ENCODE assay signal across 10 cellular contexts in the genomic region with DNA sequence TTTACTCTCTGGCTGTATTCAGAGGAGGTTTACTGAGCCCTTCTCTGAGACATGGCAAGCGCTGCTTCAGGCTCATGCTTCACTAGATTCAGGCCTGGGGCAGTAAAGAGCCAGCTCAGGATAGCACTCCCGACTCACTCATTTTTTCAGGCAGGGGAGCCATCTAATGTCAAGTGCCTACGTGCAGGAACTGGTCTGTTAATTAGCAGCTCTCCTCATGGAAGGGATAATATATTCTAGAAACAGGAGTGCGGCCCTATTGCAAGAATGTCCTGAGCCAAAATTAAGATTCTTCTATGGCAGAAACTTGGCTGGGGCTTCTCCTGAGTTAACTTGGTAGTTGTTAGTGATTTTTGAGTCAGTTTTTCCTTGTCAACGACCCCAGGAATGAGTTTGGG.
DNase-seq lines count a peak whose midpoint lies in the region; ATAC-seq, FAIRE-seq and TF ChIP-seq lines count a peak whose summit lies in the region.
"Had no signal": no experiment of that assay in that cellular context is flagged by ENCODE, and none has a peak within 500 bp of the region (broad histone marks: within the 10 kb centered on the region; RNA-seq: fewer than 3 reads in every experiment).

No MANE protein-coding gene starts in this region.

- H3K36me3 Mint-ChIP-seq in mesothelial cell of epicardium, result no peaks in the 10 kb centered on the region
- no peaks in the 10 kb centered on the region for H3K36me3 Mint-ChIP-seq in stimulated activated memory B cell treated with anti-CD40 and anti-IgM and Interleukin-4, amounts not matched to agents 10 μg/mL and 1 μg/mL and 100 μg/mL, for 72 hours
- H3K36me3 Mint-ChIP-seq in activated T-helper 1 cell treated with anti-CD3 and anti-CD28 coated beads, Interleukin-12 subunit alpha, Interleukin-12 subunit beta, Interleukin-2, Interleukin-4 antibody, amounts not matched to agents 30 ng/mL and 10 ng/mL and 1 ng/mL, durations not matched to agents 14 hours and 24 hours and 36 hours (ENCODE audit: low read depth), result peaks cover 1% of the 10 kb centered on the region

- peaks cover 97% of the 10 kb centered on the region for H3K4me1 ChIP-seq in A549

- 0 out of 5 replicates have a peak, but pooled peaks of 1 of the 2 experiments have one; percentile 6 for TF ChIP-seq RAD21 in A549 (conservative IDR thresholded peaks at IDR 0.05 in 1 of 2, IDR thresholded peaks at IDR 0.05 in 1 of 2)

- WGBS in A549 (ENCODE audit: missing lambda C conversion rate), result 52% methylated on average over 5 of the region's 5 CpGs

- peak overlapping the region; percentile 93 for H3K27ac Mint-ChIP-seq in mesothelial cell of epicardium
- H3K27ac Mint-ChIP-seq in stimulated activated memory B cell treated with anti-CD40 and anti-IgM and Interleukin-4, amounts not matched to agents 10 μg/mL and 1 μg/mL and 100 μg/mL, for 72 hours, result no peak overlapping the region
- H3K27ac Mint-ChIP-seq in activated T-helper 1 cell treated with anti-CD3 and anti-CD28 coated beads, Interleukin-12 subunit alpha, Interleukin-12 subunit beta, Interleukin-2, Interleukin-4 antibody, amounts not matched to agents 30 ng/mL and 10 ng/mL and 1 ng/mL, durations not matched to agents 14 hours and 24 hours and 36 hours, result no peak overlapping the region

- TF ChIP-seq CTCF in A549 (IDR thresholded peaks at IDR 0.05) (no peak), epithelial cell of esophagus (IDR thresholded peaks at IDR 0.05; ENCODE audit: insufficient read depth, low read depth, low read length, missing control alignments) (no peak), mesothelial cell of epicardium (IDR thresholded peaks at IDR 0.05; ENCODE audit: unreplicated experiment) (no peak)

- no peak overlapping the region for H3K4me3 ChIP-seq in A549
- no peak overlapping the region for H3K4me3 ChIP-seq in epithelial cell of esophagus (ENCODE audit: low read length)

- H3K27ac ChIP-seq in A549, result peak overlapping the region; percentile 93 to 98
- H3K27ac ChIP-seq: C4-2B, HL-60 had no signal

- no peak overlapping the region for H3K4me3 Mint-ChIP-seq in mesothelial cell of epicardium
- H3K4me3 Mint-ChIP-seq in stimulated activated memory B cell treated with anti-CD40 and anti-IgM and Interleukin-4, amounts not matched to agents 10 μg/mL and 1 μg/mL and 100 μg/mL, for 72 hours, result no peak overlapping the region
- H3K4me3 Mint-ChIP-seq in activated T-helper 1 cell treated with anti-CD3 and anti-CD28 coated beads, Interleukin-12 subunit alpha, Interleukin-12 subunit beta, Interleukin-2, Interleukin-4 antibody, amounts not matched to agents 30 ng/mL and 10 ng/mL and 1 ng/mL, durations not matched to agents 14 hours and 24 hours and 36 hours, result no peak overlapping the region

- no peak for TF ChIP-seq POLR2A in A549 (IDR thresholded peaks at IDR 0.05; ENCODE audit: low read length)

- H3K4me1 Mint-ChIP-seq in mesothelial cell of epicardium, result peaks cover 62% of the 10 kb centered on the region
- H3K4me1 Mint-ChIP-seq in stimulated activated memory B cell treated with anti-CD40 and anti-IgM and Interleukin-4, amounts not matched to agents 10 μg/mL and 1 μg/mL and 100 μg/mL, for 72 hours, result peaks cover 8% of the 10 kb centered on the region
- peaks cover 22% of the 10 kb centered on the region for H3K4me1 Mint-ChIP-seq in activated T-helper 1 cell treated with anti-CD3 and anti-CD28 coated beads, Interleukin-12 subunit alpha, Interleukin-12 subunit beta, Interleukin-2, Interleukin-4 antibody, amounts not matched to agents 30 ng/mL and 10 ng/mL and 1 ng/mL, durations not matched to agents 14 hours and 24 hours and 36 hours (ENCODE audit: low read depth)

- CTCF ChIA-PET in A549 (lab: Yijun Ruan, JAX), result interaction anchor here (0.7 to 1.9 kb wide), 7 partner anchors 9 to 356 kb away, joined by 3 to 6 read pairs (median 4); no protein-coding TSS in a partner anchor

- peak overlapping the region; percentile 79 for H3K4me2 ChIP-seq in A549

- H3K9me3 ChIP-seq in A549, result no peaks in the 10 kb centered on the region

- intact Hi-C loops in activated T-helper 1 cell treated with anti-CD3 and anti-CD28 coated beads, Interleukin-12 subunit alpha, Interleukin-12 subunit beta, Interleukin-2, Interleukin-4 antibody, amounts not matched to agents 30 ng/mL and 10 ng/mL and 1 ng/mL, durations not matched to agents 14 hours and 24 hours and 36 hours (cut with micrococcal nuclease), result loop anchor here (1.0 to 10.0 kb wide), 3 partner anchors 125 to 179 kb away; no protein-coding TSS in a partner anchor

- TF ChIP-seq EP300 in A549 (IDR thresholded peaks at IDR 0.05), result no peak

- no peak for FAIRE-seq in A549 (lab: Jason Lieb, UNC)

- ATAC-seq in A549 (no peak), GM21360 (IDR thresholded peaks at IDR 0.05; ENCODE audit: unreplicated experiment) (no peak), GM21423 (IDR thresholded peaks at IDR 0.05; ENCODE audit: unreplicated experiment) (no peak)
- ATAC-seq in stimulated activated memory B cell treated with anti-CD40 and anti-IgM and Interleukin-4, amounts not matched to agents 10 μg/mL and 1 μg/mL and 100 μg/mL, for 72 hours, result no peak

- peaks cover 3% of the 10 kb centered on the region for H3K9me3 Mint-ChIP-seq in mesothelial cell of epicardium
- no peaks in the 10 kb centered on the region for H3K9me3 Mint-ChIP-seq in stimulated activated memory B cell treated with anti-CD40 and anti-IgM and Interleukin-4, amounts not matched to agents 10 μg/mL and 1 μg/mL and 100 μg/mL, for 72 hours
- H3K9me3 Mint-ChIP-seq in activated T-helper 1 cell treated with anti-CD3 and anti-CD28 coated beads, Interleukin-12 subunit alpha, Interleukin-12 subunit beta, Interleukin-2, Interleukin-4 antibody, amounts not matched to agents 30 ng/mL and 10 ng/mL and 1 ng/mL, durations not matched to agents 14 hours and 24 hours and 36 hours, result no peaks in the 10 kb centered on the region

- POLR2A ChIA-PET in A549 (lab: Yijun Ruan, JAX), result interaction anchor here (0.8 to 1.3 kb wide), 2 partner anchors 236 to 342 kb away, joined by 3 read pairs; no protein-coding TSS in a partner anchor

- DNase-seq in A549 (ENCODE audit: low read depth in 1 of 2, low spot score in 1 of 2) (peak; percentile 13 to 36), NCI-H2107 treated with DMSO at 0.1 percent for 48 hours (lab: John Stamatoyannopoulos, UW; ENCODE audit: unreplicated experiment) (peak; percentile 67), epithelial cell of esophagus (ENCODE audit: low read depth) (peak; percentile 60), mesothelial cell of epicardium (ENCODE audit: low spot score in 2 of 2, unreplicated experiment in 2 of 2) (no peak)
- DNase-seq in activated T-helper 1 cell treated with anti-CD3 and anti-CD28 coated beads, Interleukin-12 subunit alpha, Interleukin-12 subunit beta, Interleukin-2, Interleukin-4 antibody, amounts not matched to agents 30 ng/mL and 10 ng/mL and 1 ng/mL, durations not matched to agents 14 hours and 24 hours and 36 hours (ENCODE audit: low spot score), result no peak

- no peaks in the 10 kb centered on the region for H3K27me3 Mint-ChIP-seq in mesothelial cell of epicardium (ENCODE audit: low read depth)
- peaks cover 35% of the 10 kb centered on the region for H3K27me3 Mint-ChIP-seq in stimulated activated memory B cell treated with anti-CD40 and anti-IgM and Interleukin-4, amounts not matched to agents 10 μg/mL and 1 μg/mL and 100 μg/mL, for 72 hours
- H3K27me3 Mint-ChIP-seq in activated T-helper 1 cell treated with anti-CD3 and anti-CD28 coated beads, Interleukin-12 subunit alpha, Interleukin-12 subunit beta, Interleukin-2, Interleukin-4 antibody, amounts not matched to agents 30 ng/mL and 10 ng/mL and 1 ng/mL, durations not matched to agents 14 hours and 24 hours and 36 hours (ENCODE audit: insufficient read depth), result peaks cover 6% of the 10 kb centered on the region

TF ChIP-seq in A549, 52 proteins besides CTCF, POLR2A, EP300 and RAD21:
- TF ChIP-seq, protein P1, sequence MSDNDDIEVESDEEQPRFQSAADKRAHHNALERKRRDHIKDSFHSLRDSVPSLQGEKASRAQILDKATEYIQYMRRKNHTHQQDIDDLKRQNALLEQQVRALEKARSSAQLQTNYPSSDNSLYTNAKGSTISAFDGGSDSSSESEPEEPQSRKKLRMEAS (IDR thresholded peaks at IDR 0.05), result 0 out of 2 replicates have a peak, but pooled peaks have one; percentile 8
- TF ChIP-seq FOXS1 (CRISPR knock-in tag; IDR thresholded peaks at IDR 0.05), result no peak

Comparison
In these comparisons a context has a peak if more than half of its experiments do, and no peak if none do; other contexts are left out.
1. DNase-seq: peak in A549 (2 of 2), NCI-H2107 treated with DMSO at 0.1 percent for 48 hours (single experiment) and epithelial cell of esophagus (single experiment); none in mesothelial cell of epicardium (0 of 2) and activated T-helper 1 cell treated with anti-CD3 and anti-CD28 coated beads, Interleukin-12 subunit alpha, Interleukin-12 subunit beta, Interleukin-2, Interleukin-4 antibody, amounts not matched to agents 30 ng/mL and 10 ng/mL and 1 ng/mL, durations not matched to agents 14 hours and 24 hours and 36 hours (single experiment).